Comparison of ENCODE assay signal across 19 cellular contexts in the genomic region with DNA sequence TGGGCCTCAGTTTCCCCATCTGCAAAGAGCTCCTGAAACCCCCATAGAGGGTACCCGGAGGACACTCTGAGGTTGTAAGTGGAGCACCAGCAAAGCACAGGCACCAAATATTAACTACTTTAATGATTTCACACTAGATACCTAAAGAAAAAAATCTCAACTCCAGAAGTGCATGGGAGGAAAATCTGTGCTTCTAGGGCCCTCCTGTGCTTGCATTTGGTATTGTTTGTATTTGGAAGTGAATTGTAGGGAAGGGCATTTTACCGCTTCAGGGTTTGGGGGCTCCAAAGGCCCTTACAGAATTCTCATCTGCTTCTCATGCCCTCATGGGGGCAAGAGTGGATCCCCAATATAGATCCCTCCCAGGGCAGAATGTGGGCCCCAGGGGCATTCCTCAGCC. TPM values are rescaled to one million over a fixed set of nuclear protein-coding genes. Genes with fewer than 3 reads are reported as not detected.
DNase-seq lines count a peak whose midpoint lies in the region; TF ChIP-seq lines count a peak whose summit lies in the region.
"Had no signal": no experiment of that assay in that cellular context is flagged by ENCODE, and none has a peak within 500 bp of the region (broad histone marks: within the 10 kb centered on the region; RNA-seq: fewer than 3 reads in every experiment).

No MANE protein-coding gene starts in this region.

- no peaks in the 10 kb centered on the region for H3K36me3 ChIP-seq in H7 (replicated peaks; ENCODE audit: control insufficient read depth, insufficient read depth, low read length)
- no peaks in the 10 kb centered on the region for H3K36me3 ChIP-seq in OCI-LY3 (replicated peaks; ENCODE audit: low read depth, low read length)
- H3K36me3 ChIP-seq in esophagus squamous epithelium, result no peaks in the 10 kb centered on the region
- H3K36me3 ChIP-seq in smooth muscle cell (ENCODE audit: low read depth), result no peaks in the 10 kb centered on the region
- H3K36me3 ChIP-seq in MG63, result no peaks in the 10 kb centered on the region
- H3K36me3 ChIP-seq: neutrophil had no signal

- no peak overlapping the region for H3K27ac Mint-ChIP-seq in activated CD4-positive, alpha-beta T cell treated with anti-CD3 and anti-CD28 coated beads, Interleukin-2, amount 10 ng/mL, durations not matched to agents 7 days and 5 days
- H3K27ac Mint-ChIP-seq: IgD-negative memory B cell, T-helper 17 cell had no signal

- H3K79me2 ChIP-seq in OCI-LY3 (ENCODE audit: low read length) (no peaks in the 10 kb centered on the region), smooth muscle cell (ENCODE audit: low read depth) (no peaks in the 10 kb centered on the region)

- TF ChIP-seq CTCF in OCI-LY3 (IDR thresholded peaks at IDR 0.05; ENCODE audit: low read depth, low read length) (peak; percentile 33; the same call in 1 of the 2 replicates), esophagus squamous epithelium (IDR thresholded peaks at IDR 0.05) (peak in 3 of 6 experiments; percentile 9 to 43 (median 27)), smooth muscle cell (IDR thresholded peaks at IDR 0.05; ENCODE audit: borderline replicate concordance, insufficient read depth, poor library complexity, severe bottlenecking) (peak; percentile 10)

- no peak overlapping the region for H3K4me2 ChIP-seq in OCI-LY3 (ENCODE audit: low read length)
- H3K4me2 ChIP-seq in smooth muscle cell, result no peak overlapping the region

- H3K27ac ChIP-seq in OCI-LY3 (ENCODE audit: low read length) (no peak overlapping the region), esophagus squamous epithelium (peak overlapping the region; percentile 36 to 87 (median 78)), smooth muscle cell (ENCODE audit: low read depth) (peak overlapping the region; percentile 48)
- H3K27ac ChIP-seq: neutrophil had no signal

- intact Hi-C loops in esophagus squamous epithelium (cut with DNase I), result no loop called here

- no peaks in the 10 kb centered on the region for H3F3A ChIP-seq in smooth muscle cell (ENCODE audit: low read depth)

- POLR2A ChIA-PET in activated CD4-positive, alpha-beta T cell treated with anti-CD3 and anti-CD28 coated beads, Interleukin-2, amount 10 ng/mL, durations not matched to agents 7 days and 5 days (lab: Charles Lee), result no interaction called here

- no peak overlapping the region for H2AFZ ChIP-seq in OCI-LY3 (ENCODE audit: low read depth, low read length)
- no peak overlapping the region for H2AFZ ChIP-seq in smooth muscle cell (ENCODE audit: low read depth)

- TF ChIP-seq POLR2A in esophagus squamous epithelium (IDR thresholded peaks at IDR 0.05), result no peak

- no peak overlapping the region for H3K4me3 Mint-ChIP-seq in activated CD4-positive, alpha-beta T cell treated with anti-CD3 and anti-CD28 coated beads, Interleukin-2, amount 10 ng/mL, durations not matched to agents 7 days and 5 days
- H3K4me3 Mint-ChIP-seq: T-helper 17 cell had no signal

- CTCF ChIA-PET in activated CD4-positive, alpha-beta T cell treated with anti-CD3 and anti-CD28 coated beads, Interleukin-2, amount 10 ng/mL, durations not matched to agents 7 days and 5 days (lab: Charles Lee), result interaction anchor here (1.3 kb wide), 1 partner anchor 10 kb away, joined by 5 read pairs; no protein-coding TSS in a partner anchor

- peaks cover 15% of the 10 kb centered on the region for H3K27me3 Mint-ChIP-seq in activated CD4-positive, alpha-beta T cell treated with anti-CD3 and anti-CD28 coated beads, Interleukin-2, amount 10 ng/mL, durations not matched to agents 7 days and 5 days

- H3K9me3 Mint-ChIP-seq in activated CD4-positive, alpha-beta T cell treated with anti-CD3 and anti-CD28 coated beads, Interleukin-2, amount 10 ng/mL, durations not matched to agents 7 days and 5 days, result no peaks in the 10 kb centered on the region

- H3K4me3 ChIP-seq in H7 (ENCODE audit: insufficient read depth, low read depth, low read length), result no peak overlapping the region
- H3K4me3 ChIP-seq in OCI-LY3 (ENCODE audit: low read length), result no peak overlapping the region
- H3K4me3 ChIP-seq in esophagus squamous epithelium, result no peak overlapping the region
- H3K4me3 ChIP-seq in smooth muscle cell, result no peak overlapping the region
- H3K4me3 ChIP-seq in MG63, result no peak overlapping the region

- no peaks in the 10 kb centered on the region for H3K4me1 ChIP-seq in OCI-LY3 (ENCODE audit: low read length)
- peaks cover 8 to 21% (median 9%) of the 10 kb centered on the region in 3 donors for H3K4me1 ChIP-seq in esophagus squamous epithelium
- H3K4me1 ChIP-seq in smooth muscle cell (ENCODE audit: low read depth), result no peaks in the 10 kb centered on the region

- WGBS in esophagus squamous epithelium, 2 donors, result 93 to 100% methylated on average over 1 to 2 of the region's 2 CpGs
- WGBS in smooth muscle cell (ENCODE audit: low lambda C conversion rate), result 94% methylated on average over 2 of the region's 2 CpGs

- H3K4me1 Mint-ChIP-seq in activated CD4-positive, alpha-beta T cell treated with anti-CD3 and anti-CD28 coated beads, Interleukin-2, amount 10 ng/mL, durations not matched to agents 7 days and 5 days, result no peaks in the 10 kb centered on the region
- H3K4me1 Mint-ChIP-seq: IgD-negative memory B cell, T-helper 17 cell had no signal

- H4K20me1 ChIP-seq in OCI-LY3 (ENCODE audit: insufficient read depth, low read length), result no peaks in the 10 kb centered on the region
- no peaks in the 10 kb centered on the region for H4K20me1 ChIP-seq in smooth muscle cell (ENCODE audit: low read depth)

- H3K9ac ChIP-seq in OCI-LY3 (ENCODE audit: low read length) (no peak overlapping the region), smooth muscle cell (ENCODE audit: low read depth) (no peak overlapping the region)

- no peaks in the 10 kb centered on the region for H3K9me3 ChIP-seq in OCI-LY3 (ENCODE audit: insufficient read depth, low read length)
- H3K9me3 ChIP-seq in esophagus squamous epithelium, result no peaks in the 10 kb centered on the region
- H3K9me3 ChIP-seq in smooth muscle cell (replicated peaks; ENCODE audit: low read depth), result no peaks in the 10 kb centered on the region
- H3K9me3 ChIP-seq in MG63, result no peaks in the 10 kb centered on the region
- H3K9me3 ChIP-seq: neutrophil had no signal

- no peaks in the 10 kb centered on the region for H3K27me3 ChIP-seq in H7 (ENCODE audit: control insufficient read depth, insufficient read depth, low read length)
- H3K27me3 ChIP-seq in OCI-LY3 (ENCODE audit: low read depth, low read length), result no peaks in the 10 kb centered on the region
- no peaks in the 10 kb centered on the region for H3K27me3 ChIP-seq in esophagus squamous epithelium
- peaks cover 11% of the 10 kb centered on the region for H3K27me3 ChIP-seq in smooth muscle cell (ENCODE audit: low read depth)
- 0 out of 2 replicates have a peak, but pooled peaks cover 2% of the 10 kb centered on the region for H3K27me3 ChIP-seq in MG63
- H3K27me3 ChIP-seq: neutrophil had no signal

- H3K36me3 Mint-ChIP-seq in activated CD4-positive, alpha-beta T cell treated with anti-CD3 and anti-CD28 coated beads, Interleukin-2, amount 10 ng/mL, durations not matched to agents 7 days and 5 days (ENCODE audit: low read depth), result no peaks in the 10 kb centered on the region
- H3K36me3 Mint-ChIP-seq: IgD-negative memory B cell had no signal

- peak; percentile 54 for DNase-seq in H7
- DNase-seq in esophagus squamous epithelium (lab: John Stamatoyannopoulos, UW), result no peak
- DNase-seq in smooth muscle cell (lab: John Stamatoyannopoulos, UW; ENCODE audit: unreplicated experiment), result no peak
- DNase-seq in NCI-H187 treated with DMSO at 0.1 percent for 48 hours (lab: John Stamatoyannopoulos, UW), result no peak
- DNase-seq in activated CD4-positive, alpha-beta T cell treated with anti-CD3 and anti-CD28 coated beads, Interleukin-2, amount 10 ng/mL, durations not matched to agents 7 days and 5 days, result no peak
- no peak for DNase-seq in MG63
- DNase-seq: activated CD4-positive, CD25-positive, alpha-beta regulatory T cell; amygdala; glutamatergic neuron; NCI-H1436 treated with DMSO at 0.1 percent for 48 hours; NCI-H226; stimulated activated CD4-positive, alpha-beta T cell treated with anti-CD3 and anti-CD28 coated beads, Interleukin-2, amount 100 ng/mL, for 48 hours; T-helper 17 cell had no signal

RNA-seq across cellular contexts. Expression of gene DRGX, which starts 22.4 kb away (rescaled TPM):
- total RNA-seq in H7 (2014; rRNA removed; shearing (Covaris generic)), result not detected in 2 replicates
- total RNA-seq in esophagus squamous epithelium (not detected), smooth muscle cell (not detected in 2 replicates)
- polyA plus RNA-seq in smooth muscle cell, result not detected in 2 replicates
- not detected for total RNA-seq in activated CD4-positive, alpha-beta T cell treated with anti-CD3 and anti-CD28 coated beads, Interleukin-2, amount 10 ng/mL, durations not matched to agents 7 days and 5 days
- 0.07 and 0.10 TPM in 2 replicates for total RNA-seq in MG63 (2014; rRNA removed; shearing (Covaris generic); ENCODE audit: low replicate concordance)
- total RNA-seq: epithelial cell of proximal tubule, Right ventricle myocardium inferior, sciatic nerve, T-helper 17 cell had no signal
- polyA plus RNA-seq: IgD-negative memory B cell had no signal
